Comparison of ENCODE assay signal across 8 cellular contexts in the genomic region with DNA sequence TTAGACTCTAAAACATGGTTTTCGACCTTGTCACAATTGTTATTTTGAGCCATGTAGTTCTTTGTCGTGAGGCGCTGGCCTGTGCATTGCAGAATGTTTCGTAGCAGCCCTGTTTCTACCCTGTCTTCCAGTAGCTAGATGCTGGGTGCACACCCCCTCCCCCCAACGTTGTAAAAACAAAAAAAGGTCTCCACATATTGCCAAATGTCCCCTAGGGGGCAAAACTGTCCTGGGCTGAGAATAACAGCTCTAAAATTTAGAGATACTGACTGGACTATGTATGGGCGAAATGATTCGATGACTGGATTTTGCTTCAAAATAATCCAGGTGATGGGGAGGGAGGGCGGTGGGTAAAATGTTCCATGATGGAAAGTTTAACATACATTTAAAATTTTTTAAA.
DNase-seq lines count a peak whose midpoint lies in the region; ATAC-seq and TF ChIP-seq lines count a peak whose summit lies in the region.

No MANE protein-coding gene starts in this region.

- intact Hi-C loops in HCT116 (cut with micrococcal nuclease): loop anchor here (5.0 kb wide), 1 partner anchor 126 kb away; the partner anchor contains the start of gene FUT8

- no TSS peak for BruUV-seq in HCT116 (replicated peaks; lab: Mats Ljungman, UMichigan)

- H3K27ac Mint-ChIP-seq in memory B cell: peak overlapping the region; percentile 95

- no peaks in the 10 kb centered on the region for H3K9me2 ChIP-seq in HCT116 (ENCODE audit: insufficient read depth)

- H3K4me3 ChIP-seq in DND-41 (ENCODE audit: low read depth in 1 of 2, low read length in 2 of 2) (no peak overlapping the region), HCT116 (replicated peaks in 1 of 2; ENCODE audit: low read depth in 1 of 2, low read length in 2 of 2) (no peak overlapping the region)

- no peaks in the 10 kb centered on the region for H3K36me3 ChIP-seq in DND-41 (ENCODE audit: insufficient read depth, low read length)
- H3K36me3 ChIP-seq in HCT116 (ENCODE audit: control insufficient read depth in 1 of 2, insufficient read depth in 2 of 2, low read length in 2 of 2): no peaks in the 10 kb centered on the region

- no peak overlapping the region for H3K27ac ChIP-seq in DND-41 (ENCODE audit: low read length)
- H3K27ac ChIP-seq in HCT116 (ENCODE audit: low read depth, low read length): no peak overlapping the region

- H3K79me2 ChIP-seq in DND-41 (ENCODE audit: insufficient read depth, low read length): no peaks in the 10 kb centered on the region
- H3K79me2 ChIP-seq in HCT116 (ENCODE audit: insufficient read depth, low read length): no peaks in the 10 kb centered on the region

- TF ChIP-seq POLR2A in HCT116 (IDR thresholded peaks at IDR 0.05; ENCODE audit: borderline replicate concordance, extremely low read depth, insufficient read depth, insufficient read length): no peak

- POLR2A ChIA-PET in HCT116 (lab: Charles Lee): no interaction called here
- POLR2A ChIA-PET in HEK293T (lab: Yijun Ruan, JAX): no interaction called here

- no peaks in the 10 kb centered on the region for H3K9me3 ChIP-seq in DND-41 (ENCODE audit: insufficient read depth, low read length, severe bottlenecking)
- no peaks in the 10 kb centered on the region for H3K9me3 ChIP-seq in HCT116 (ENCODE audit: control insufficient read depth in 1 of 2, insufficient read depth in 1 of 2, low read depth in 1 of 2, low read length in 2 of 2)

- CTCF ChIA-PET in HCT116 (lab: Charles Lee): interaction anchor here (0.6 to 1.9 kb wide), 6 partner anchors 9 to 538 kb away, joined by 3 to 8 read pairs (median 4); partner anchors contain the start of gene FUT8
- CTCF ChIA-PET in HEK293T (lab: Yijun Ruan, JAX): no interaction called here

- DNase-seq in DND-41 (peak; percentile 20), HCT116 (ENCODE audit: low read depth, low spot score) (peak; percentile 19), UCSD-AML1 (lab: John Stamatoyannopoulos, UW; ENCODE audit: unreplicated experiment) (peak; percentile 44), memory B cell (ENCODE audit: low spot score in 2 of 2) (peak in 1 of 2 donors; percentile 60), NCI-H345 (lab: John Stamatoyannopoulos, UW) (no peak), SIG-M5 treated with dmso at 0.1 percent for 504 hours (lab: John Stamatoyannopoulos, UW; ENCODE audit: unreplicated experiment) (no peak), HEK293T (ENCODE audit: extremely low spot score) (no peak)

- H3K27me3 Mint-ChIP-seq in memory B cell: no peaks in the 10 kb centered on the region

- H3K4me2 ChIP-seq in DND-41 (ENCODE audit: insufficient read depth, low read length) (no peak overlapping the region), HCT116 (ENCODE audit: low read length) (no peak overlapping the region)

- peaks cover 67% of the 10 kb centered on the region for H3K4me1 Mint-ChIP-seq in memory B cell

- H3K9ac ChIP-seq in DND-41 (ENCODE audit: low read depth, low read length) (no peak overlapping the region), HCT116 (ENCODE audit: low read length) (no peak overlapping the region)

- peaks cover 21% of the 10 kb centered on the region for H3K36me3 Mint-ChIP-seq in memory B cell

- peak; percentile 84 for TF ChIP-seq RAD21 in HCT116 (IDR thresholded peaks at IDR 0.05; ENCODE audit: low read depth)

- ATAC-seq in DND-41 (ENCODE audit: insufficient read depth, low read depth): no peak
- peak; percentile 48 for ATAC-seq in HCT116
- peak; percentile 51 for ATAC-seq in memory B cell (ENCODE audit: low read depth)
- no peak for ATAC-seq in GM18870 (IDR thresholded peaks at IDR 0.05; ENCODE audit: unreplicated experiment)

- H3K27me3 ChIP-seq in DND-41 (ENCODE audit: insufficient read depth, low read length, poor library complexity) (no peaks in the 10 kb centered on the region), HCT116 (ENCODE audit: insufficient read depth, low read length) (no peaks in the 10 kb centered on the region)

- no peaks in the 10 kb centered on the region for H3K9me3 Mint-ChIP-seq in memory B cell

- TF ChIP-seq CTCF in DND-41 (IDR thresholded peaks at IDR 0.05; ENCODE audit: borderline replicate concordance, extremely low read depth, low read length, poor library complexity, severe bottlenecking) (no peak), HCT116 (IDR thresholded peaks at IDR 0.05 in 2 of 3, conservative IDR thresholded peaks at IDR 0.05 in 1 of 3; ENCODE audit: borderline replicate concordance in 1 of 3, insufficient read depth in 1 of 3, low read depth in 2 of 3, low read length in 2 of 3) (peak; percentile 46 to 60 (median 49); a peak in 5 of 6 replicates)

- H4K20me1 ChIP-seq in DND-41 (ENCODE audit: insufficient read depth, low read length): no peaks in the 10 kb centered on the region
- H4K20me1 ChIP-seq in HCT116 (ENCODE audit: insufficient read depth): no peaks in the 10 kb centered on the region

- H3K4me3 Mint-ChIP-seq in memory B cell: peak overlapping the region; percentile 1

- H3K4me1 ChIP-seq in DND-41 (ENCODE audit: insufficient read depth, low read length): peaks cover 29% of the 10 kb centered on the region
- peaks cover 6 to 36% of the 10 kb centered on the region in 2 experiments for H3K4me1 ChIP-seq in HCT116 (ENCODE audit: control insufficient read depth in 1 of 2, insufficient read depth in 2 of 2, low read length in 2 of 2)

- RAD21 ChIA-PET in HCT116 (lab: Charles Lee; ENCODE audit: low non-redundant PET in 1 of 2, low total read pairs in 2 of 2, uncharacterized antibody in 2 of 2, unreplicated experiment in 2 of 2): interaction anchor here in 1 of 2 experiments (1.4 kb wide), 1 partner anchor 126 kb away, joined by 3 read pairs; the partner anchor contains the start of gene FUT8

- H2AFZ ChIP-seq in DND-41 (ENCODE audit: low read depth, low read length): no peak overlapping the region
- H2AFZ ChIP-seq in HCT116 (ENCODE audit: low read depth, low read length, poor library complexity, severe bottlenecking): no peak overlapping the region

TF ChIP-seq in HCT116, 20 proteins besides CTCF, POLR2A, EP300 and RAD21:
- TF ChIP-seq REST (IDR thresholded peaks at IDR 0.05; ENCODE audit: low read depth) (no peak), CEBPB (IDR thresholded peaks at IDR 0.05; ENCODE audit: low read depth) (0 out of 2 replicates have a peak, but pooled peaks have one; percentile 14)
TF ChIP-seq in HCT116: peak in this region for 1.

TF ChIP-seq in HEK293T, 16 proteins besides CTCF, POLR2A, EP300 and RAD21:
- TF ChIP-seq FOXM1 (IDR thresholded peaks at IDR 0.05; ENCODE audit: borderline replicate concordance) (no peak), NFRKB (IDR thresholded peaks at IDR 0.05) (no peak), BHLHE40 (IDR thresholded peaks at IDR 0.05; ENCODE audit: borderline replicate concordance) (no peak), SUZ12 (IDR thresholded peaks at IDR 0.05) (no peak), ZNF384 (IDR thresholded peaks at IDR 0.05) (no peak), HDGF (IDR thresholded peaks at IDR 0.05; ENCODE audit: borderline replicate concordance) (no peak), L3MBTL2 (conservative IDR thresholded peaks at IDR 0.05) (no peak)

Comparison
In these comparisons a context has a peak if more than half of its experiments do, and no peak if none do; other contexts are left out.
1. ATAC-seq: peak in HCT116 (single experiment) and memory B cell (single experiment); none in DND-41 (single experiment) and GM18870 (single experiment).
2. DNase-seq: peak in DND-41 (single experiment), HCT116 (single experiment) and UCSD-AML1 (single experiment); none in NCI-H345 (single experiment), SIG-M5 treated with dmso at 0.1 percent for 504 hours (single experiment) and HEK293T (single experiment).